ENCODE assay signal across 10 cellular contexts in the genomic region with DNA sequence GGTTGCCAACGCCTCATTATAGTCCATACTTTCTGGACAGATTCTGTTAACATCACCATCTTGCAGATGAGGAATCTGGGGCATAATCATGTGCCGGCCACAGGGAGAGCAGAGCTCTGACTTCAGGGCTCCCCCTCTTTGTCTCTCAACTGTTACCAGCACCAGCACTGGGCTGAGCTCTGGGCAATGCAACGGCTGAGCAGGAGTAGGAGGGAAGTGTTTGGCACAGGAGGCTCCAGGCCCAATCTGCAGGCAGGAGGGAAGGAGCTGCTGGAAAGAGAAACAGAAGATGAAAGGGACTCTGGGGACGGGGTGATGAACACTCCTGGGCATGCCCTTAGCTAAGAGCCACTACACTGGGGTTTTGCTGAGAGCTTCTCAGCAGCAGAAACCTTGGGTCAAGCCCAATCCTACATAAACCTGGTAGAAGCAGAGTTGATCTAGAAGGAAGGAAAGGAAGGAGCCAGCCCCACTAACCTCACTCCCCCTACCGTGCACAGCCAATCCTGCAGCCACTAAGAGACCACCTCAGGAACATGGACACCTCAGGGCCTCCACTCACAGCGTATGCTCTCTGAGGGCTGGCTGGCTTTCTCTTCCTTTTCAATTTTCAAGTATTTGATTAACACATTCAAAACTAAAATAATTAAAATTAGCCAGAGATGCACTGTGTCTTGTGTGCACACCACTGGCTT.
DNase-seq lines count a peak whose midpoint lies in the region; ATAC-seq and TF ChIP-seq lines count a peak whose summit lies in the region.
"Had no signal": no experiment of that assay in that cellular context is flagged by ENCODE, and none has a peak within 500 bp of the region (broad histone marks: within the 10 kb centered on the region; RNA-seq: fewer than 3 reads in every experiment).

No MANE protein-coding gene starts in this region.

- no peak overlapping the region for H3K4me3 ChIP-seq in OCI-LY1 (ENCODE audit: low read depth, low read length, poor library complexity, severe bottlenecking)
- H3K4me3 ChIP-seq in mucosa of descending colon, result no peak overlapping the region

- intact Hi-C loops in mucosa of descending colon (cut with DNase I, micrococcal nuclease), result loop anchor here (5.0 to 10.0 kb wide), 2 partner anchors 183 to 285 kb away; a partner anchor contains a TSS

- H3K9me2 ChIP-seq in OCI-LY1 (ENCODE audit: low read depth, low read length), result no peaks in the 10 kb centered on the region

- H4K20me1 ChIP-seq in OCI-LY1 (ENCODE audit: insufficient read depth, low read length), result no peaks in the 10 kb centered on the region

- H3K9me3 Mint-ChIP-seq in activated naive CD8-positive, alpha-beta T cell treated with anti-CD3 and anti-CD28 coated beads for 36 hours, result no peaks in the 10 kb centered on the region
- H3K9me3 Mint-ChIP-seq in activated naive CD8-positive, alpha-beta T cell treated with anti-CD3 and anti-CD28 coated beads, Interleukin-2, amount 50 U/mL, for 24 hours, result no peaks in the 10 kb centered on the region
- H3K9me3 Mint-ChIP-seq in endothelial cell (ENCODE audit: unreplicated experiment), result no peaks in the 10 kb centered on the region
- H3K9me3 Mint-ChIP-seq in stimulated activated naive B cell treated with anti-CD40 and anti-IgM and Interleukin-4, amounts not matched to agents 10 μg/mL and 1 μg/mL and 100 μg/mL, for 72 hours, result no peaks in the 10 kb centered on the region

- no peak for DNase-seq in activated naive CD8-positive, alpha-beta T cell treated with anti-CD3 and anti-CD28 coated beads for 36 hours
- no peak for DNase-seq in activated naive CD8-positive, alpha-beta T cell treated with anti-CD3 and anti-CD28 coated beads, Interleukin-2, amount 50 U/mL, for 24 hours
- DNase-seq in endothelial cell (ENCODE audit: low spot score) (peak; percentile 38), mucosa of descending colon (no peak)
- DNase-seq in stimulated activated naive B cell treated with anti-CD40 and anti-IgM and Interleukin-4, amounts not matched to agents 10 μg/mL and 1 μg/mL and 100 μg/mL, for 72 hours, result no peak
- DNase-seq: activated CD4-positive, alpha-beta T cell treated with anti-CD3 and anti-CD28 coated beads, Interleukin-2, amount 50 U/mL, for 48 hours; C1 segment of cervical spinal cord had no signal

- no peak overlapping the region for H3K4me3 Mint-ChIP-seq in activated naive CD8-positive, alpha-beta T cell treated with anti-CD3 and anti-CD28 coated beads for 36 hours
- H3K4me3 Mint-ChIP-seq in activated naive CD8-positive, alpha-beta T cell treated with anti-CD3 and anti-CD28 coated beads, Interleukin-2, amount 50 U/mL, for 24 hours, result no peak overlapping the region
- H3K4me3 Mint-ChIP-seq in endothelial cell (ENCODE audit: unreplicated experiment), result no peak overlapping the region
- no peak overlapping the region for H3K4me3 Mint-ChIP-seq in stimulated activated naive B cell treated with anti-CD40 and anti-IgM and Interleukin-4, amounts not matched to agents 10 μg/mL and 1 μg/mL and 100 μg/mL, for 72 hours

- H3K4me2 ChIP-seq in OCI-LY1 (ENCODE audit: low read length), result no peak overlapping the region

- H3K9me3 ChIP-seq in OCI-LY1 (ENCODE audit: low read length) (no peaks in the 10 kb centered on the region), mucosa of descending colon (no peaks in the 10 kb centered on the region)

- TF ChIP-seq CTCF in OCI-LY1 (IDR thresholded peaks at IDR 0.05; ENCODE audit: low read length) (peak; percentile 35; the same call in 1 of the 2 replicates), endothelial cell (IDR thresholded peaks at IDR 0.05; ENCODE audit: unreplicated experiment) (peak; percentile 31), mucosa of descending colon (IDR thresholded peaks at IDR 0.05) (no peak)

- no peaks in the 10 kb centered on the region for H3F3A ChIP-seq in OCI-LY1 (ENCODE audit: insufficient read depth, low read length)

- H3K36me3 ChIP-seq in OCI-LY1 (ENCODE audit: insufficient read depth, low read length) (no peaks in the 10 kb centered on the region), mucosa of descending colon (ENCODE audit: low read depth) (no peaks in the 10 kb centered on the region)

- no peaks in the 10 kb centered on the region for H3K79me2 ChIP-seq in OCI-LY1 (ENCODE audit: insufficient read depth, low read length)

- H3K4me1 ChIP-seq in OCI-LY1 (ENCODE audit: insufficient read depth, low read length, severe bottlenecking) (no peaks in the 10 kb centered on the region), mucosa of descending colon (ENCODE audit: low read depth) (peaks cover 30% of the 10 kb centered on the region)

- no peaks in the 10 kb centered on the region for H3K27me3 ChIP-seq in OCI-LY1 (ENCODE audit: insufficient read depth, low read length)

- peak overlapping the region; percentile 39 for H3K27ac Mint-ChIP-seq in activated naive CD8-positive, alpha-beta T cell treated with anti-CD3 and anti-CD28 coated beads for 36 hours
- no peak overlapping the region for H3K27ac Mint-ChIP-seq in activated naive CD8-positive, alpha-beta T cell treated with anti-CD3 and anti-CD28 coated beads, Interleukin-2, amount 50 U/mL, for 24 hours
- no peak overlapping the region for H3K27ac Mint-ChIP-seq in endothelial cell (ENCODE audit: unreplicated experiment)
- no peak overlapping the region for H3K27ac Mint-ChIP-seq in stimulated activated naive B cell treated with anti-CD40 and anti-IgM and Interleukin-4, amounts not matched to agents 10 μg/mL and 1 μg/mL and 100 μg/mL, for 72 hours

- no peaks in the 10 kb centered on the region for H3K36me3 Mint-ChIP-seq in activated naive CD8-positive, alpha-beta T cell treated with anti-CD3 and anti-CD28 coated beads for 36 hours
- H3K36me3 Mint-ChIP-seq in activated naive CD8-positive, alpha-beta T cell treated with anti-CD3 and anti-CD28 coated beads, Interleukin-2, amount 50 U/mL, for 24 hours (ENCODE audit: low read depth), result no peaks in the 10 kb centered on the region
- no peaks in the 10 kb centered on the region for H3K36me3 Mint-ChIP-seq in endothelial cell (ENCODE audit: low read depth, unreplicated experiment)
- H3K36me3 Mint-ChIP-seq in stimulated activated naive B cell treated with anti-CD40 and anti-IgM and Interleukin-4, amounts not matched to agents 10 μg/mL and 1 μg/mL and 100 μg/mL, for 72 hours, result no peaks in the 10 kb centered on the region

- H2AFZ ChIP-seq in OCI-LY1 (ENCODE audit: low read length), result no peak overlapping the region

- H3K4me1 Mint-ChIP-seq in activated naive CD8-positive, alpha-beta T cell treated with anti-CD3 and anti-CD28 coated beads for 36 hours, result peaks cover 34% of the 10 kb centered on the region
- H3K4me1 Mint-ChIP-seq in activated naive CD8-positive, alpha-beta T cell treated with anti-CD3 and anti-CD28 coated beads, Interleukin-2, amount 50 U/mL, for 24 hours, result peaks cover 20% of the 10 kb centered on the region
- H3K4me1 Mint-ChIP-seq in endothelial cell (ENCODE audit: unreplicated experiment), result peaks cover 9% of the 10 kb centered on the region
- H3K4me1 Mint-ChIP-seq in stimulated activated naive B cell treated with anti-CD40 and anti-IgM and Interleukin-4, amounts not matched to agents 10 μg/mL and 1 μg/mL and 100 μg/mL, for 72 hours, result peaks cover 8 to 11% of the 10 kb centered on the region in 2 donors

- no peak overlapping the region for H3K27ac ChIP-seq in OCI-LY1 (ENCODE audit: low read depth, low read length, poor library complexity, severe bottlenecking)

- ATAC-seq in activated naive CD8-positive, alpha-beta T cell treated with anti-CD3 and anti-CD28 coated beads, Interleukin-2, amount 50 U/mL, for 24 hours, result no peak
- ATAC-seq in stimulated activated naive B cell treated with anti-CD40 and anti-IgM and Interleukin-4, amounts not matched to agents 10 μg/mL and 1 μg/mL and 100 μg/mL, for 72 hours (replicated peaks), result peak; percentile 35 to 43
- ATAC-seq in GM21381 (IDR thresholded peaks at IDR 0.05; ENCODE audit: unreplicated experiment) (no peak), mucosa of descending colon (no peak), HG03442 (IDR thresholded peaks at IDR 0.05; ENCODE audit: unreplicated experiment) (no peak)

- H3K9ac ChIP-seq in OCI-LY1 (ENCODE audit: low read length), result no peak overlapping the region

- H3K27me3 Mint-ChIP-seq in activated naive CD8-positive, alpha-beta T cell treated with anti-CD3 and anti-CD28 coated beads for 36 hours, result peaks cover 3% of the 10 kb centered on the region
- H3K27me3 Mint-ChIP-seq in activated naive CD8-positive, alpha-beta T cell treated with anti-CD3 and anti-CD28 coated beads, Interleukin-2, amount 50 U/mL, for 24 hours, result peaks cover 9% of the 10 kb centered on the region
- peaks cover 3% of the 10 kb centered on the region for H3K27me3 Mint-ChIP-seq in endothelial cell (ENCODE audit: unreplicated experiment)
- H3K27me3 Mint-ChIP-seq in stimulated activated naive B cell treated with anti-CD40 and anti-IgM and Interleukin-4, amounts not matched to agents 10 μg/mL and 1 μg/mL and 100 μg/mL, for 72 hours, result peaks cover 16 to 22% of the 10 kb centered on the region in 2 donors

Comparison
In these comparisons a context has a peak if more than half of its experiments do, and no peak if none do; other contexts are left out.
1. ATAC-seq: peak in stimulated activated naive B cell treated with anti-CD40 and anti-IgM and Interleukin-4, amounts not matched to agents 10 μg/mL and 1 μg/mL and 100 μg/mL, for 72 hours (2 of 2); none in activated naive CD8-positive, alpha-beta T cell treated with anti-CD3 and anti-CD28 coated beads, Interleukin-2, amount 50 U/mL, for 24 hours (single experiment), GM21381 (single experiment), mucosa of descending colon (single experiment) and HG03442 (single experiment).